22 cellular contexts compared by ENCODE assay signal in genomic region chr5:107809201-107810034, GRCh38.
DNase-seq lines count a peak whose midpoint lies in the region; ATAC-seq and TF ChIP-seq lines count a peak whose summit lies in the region.
"Had no signal": no experiment of that assay in that cellular context is flagged by ENCODE, and none has a peak within 500 bp of the region (broad histone marks: within the 10 kb centered on the region; RNA-seq: fewer than 3 reads in every experiment).

No MANE protein-coding gene starts in this region.

- CTCF ChIA-PET in MCF 10A (lab: Yijun Ruan, JAX) (interaction anchor here (0.7 kb wide), 1 partner anchor 1499 kb away, joined by 3 read pairs; no protein-coding TSS in a partner anchor), PC-3 (lab: Charles Lee) (no interaction called here)

- POLR2A ChIA-PET in MCF 10A (lab: Yijun Ruan, JAX): no interaction called here
- POLR2A ChIA-PET in PC-3 (lab: Charles Lee; ENCODE audit: unreplicated experiment): no interaction called here

- H3K36me3 ChIP-seq in breast epithelium: no peaks in the 10 kb centered on the region
- no peaks in the 10 kb centered on the region for H3K36me3 ChIP-seq in PC-3 (ENCODE audit: low read depth, low read length)
- H3K36me3 ChIP-seq: left ventricle myocardium inferior, ovary, sigmoid colon had no signal

- no peaks in the 10 kb centered on the region for H3K27me3 ChIP-seq in breast epithelium
- H3K27me3 ChIP-seq in PC-3 (ENCODE audit: low read length): no peaks in the 10 kb centered on the region
- H3K27me3 ChIP-seq: ovary, sigmoid colon had no signal

- no peak overlapping the region for H3K4me3 Mint-ChIP-seq in MCF 10A (ENCODE audit: unreplicated experiment)
- H3K4me3 Mint-ChIP-seq: activated CD8-positive, alpha-beta T cell treated with anti-CD3 and anti-CD28 coated beads, Interleukin-2, amount 10 ng/mL, durations not matched to agents 7 days and 5 days; activated naive CD8-positive, alpha-beta T cell treated with anti-CD3 and anti-CD28 coated beads, Interleukin-2, amount 10 ng/mL, durations not matched to agents 7 days and 5 days; activated T-cell treated with anti-CD3 and anti-CD28 coated beads, Interleukin-2, amount 50 U/mL, for 72 hours; central memory CD8-positive, alpha-beta T cell; T-helper 17 cell had no signal

- H3K27me3 Mint-ChIP-seq in MCF 10A (ENCODE audit: insufficient read depth, unreplicated experiment): no peaks in the 10 kb centered on the region
- H3K27me3 Mint-ChIP-seq: central memory CD8-positive, alpha-beta T cell had no signal

- H3K79me2 ChIP-seq in PC-3 (ENCODE audit: low read length): no peaks in the 10 kb centered on the region

- no peak overlapping the region for H3K27ac ChIP-seq in breast epithelium
- H3K27ac ChIP-seq in PC-3 (ENCODE audit: low read length): no peak overlapping the region
- H3K27ac ChIP-seq: left ventricle myocardium inferior, ovary, sigmoid colon had no signal

- no peaks in the 10 kb centered on the region for H3K9me3 ChIP-seq in breast epithelium
- H3K9me3 ChIP-seq in PC-3 (ENCODE audit: low read length): no peaks in the 10 kb centered on the region
- H3K9me3 ChIP-seq: Caco-2, left ventricle myocardium inferior, ovary, sigmoid colon had no signal

- H3F3A ChIP-seq in PC-3 (ENCODE audit: low read length, unreplicated experiment): no peaks in the 10 kb centered on the region

- H3K4me1 ChIP-seq in breast epithelium (no peaks in the 10 kb centered on the region), PC-3 (ENCODE audit: insufficient read depth, low read length) (peaks cover 22% of the 10 kb centered on the region)

- H3K27ac Mint-ChIP-seq in MCF 10A (ENCODE audit: low read depth, unreplicated experiment): no peak overlapping the region
- H3K27ac Mint-ChIP-seq: activated CD8-positive, alpha-beta T cell treated with anti-CD3 and anti-CD28 coated beads, Interleukin-2, amount 10 ng/mL, durations not matched to agents 7 days and 5 days; activated naive CD8-positive, alpha-beta T cell treated with anti-CD3 and anti-CD28 coated beads, Interleukin-2, amount 10 ng/mL, durations not matched to agents 7 days and 5 days; activated T-cell treated with anti-CD3 and anti-CD28 coated beads, Interleukin-2, amount 50 U/mL, for 72 hours; T-helper 17 cell had no signal

- DNase-seq in MCF 10A (ENCODE audit: unreplicated experiment) (peak; percentile 20), breast epithelium (ENCODE audit: low spot score in 2 of 2) (no peak), PC-3 (no peak), fibroblast of peridontal ligament (ENCODE audit: extremely low read depth) (peak; percentile 39), superior temporal gyrus (ENCODE audit: extremely low spot score) (no peak), AG08395 (ENCODE audit: low spot score) (no peak)
- DNase-seq: activated CD8-positive, alpha-beta T cell treated with anti-CD3 and anti-CD28 coated beads, Interleukin-2, amount 10 ng/mL, durations not matched to agents 7 days and 5 days; activated naive CD8-positive, alpha-beta T cell treated with anti-CD3 and anti-CD28 coated beads, Interleukin-2, amount 10 ng/mL, durations not matched to agents 7 days and 5 days; activated T-cell treated with anti-CD3 and anti-CD28 coated beads, Interleukin-2, amount 50 U/mL, for 72 hours; effector memory CD4-positive, alpha-beta T cell; Kasumi-1; left ventricle myocardium inferior; NCI-H446; SHP77 treated with DMSO at 0.1 percent for 48 hours; sigmoid colon; substantia nigra; T-helper 17 cell had no signal

- TF ChIP-seq CTCF in MCF 10A (IDR thresholded peaks at IDR 0.05; ENCODE audit: unreplicated experiment) (no peak), breast epithelium (IDR thresholded peaks at IDR 0.05) (no peak), PC-3 (conservative IDR thresholded peaks at IDR 0.05; ENCODE audit: low read depth, low read length) (no peak)

- H4K20me1 ChIP-seq in PC-3 (ENCODE audit: low read length): no peaks in the 10 kb centered on the region

- peak; percentile 16; the same call in 1 of the 2 replicates for ATAC-seq in PC-3
- no peak for ATAC-seq in HG02763 (IDR thresholded peaks at IDR 0.05; ENCODE audit: unreplicated experiment)
- no peak for ATAC-seq in HG02798 (IDR thresholded peaks at IDR 0.05; ENCODE audit: poor library complexity, unreplicated experiment)
- ATAC-seq: activated CD8-positive, alpha-beta T cell treated with anti-CD3 and anti-CD28 coated beads, Interleukin-2, amount 10 ng/mL, durations not matched to agents 7 days and 5 days; activated T-cell treated with anti-CD3 and anti-CD28 coated beads, Interleukin-2, amount 50 U/mL, for 72 hours; T-helper 17 cell had no signal

- BruUV-seq in MCF 10A (replicated peaks; lab: Mats Ljungman, UMichigan) (no TSS peak), PC-3 (replicated peaks; lab: Mats Ljungman, UMichigan) (no TSS peak)

- H3K4me3 ChIP-seq in breast epithelium (no peak overlapping the region), PC-3 (ENCODE audit: low read length) (no peak overlapping the region)
- H3K4me3 ChIP-seq: left ventricle myocardium inferior, ovary, sigmoid colon had no signal

- no peaks in the 10 kb centered on the region for H3K9me3 Mint-ChIP-seq in MCF 10A (ENCODE audit: unreplicated experiment)
- H3K9me3 Mint-ChIP-seq: activated naive CD8-positive, alpha-beta T cell treated with anti-CD3 and anti-CD28 coated beads, Interleukin-2, amount 10 ng/mL, durations not matched to agents 7 days and 5 days; activated T-cell treated with anti-CD3 and anti-CD28 coated beads, Interleukin-2, amount 50 U/mL, for 72 hours; central memory CD8-positive, alpha-beta T cell had no signal

- no peaks in the 10 kb centered on the region for H3K36me3 Mint-ChIP-seq in MCF 10A (ENCODE audit: insufficient read depth, unreplicated experiment)

- no peaks in the 10 kb centered on the region for H3K9me2 ChIP-seq in PC-3 (replicated peaks; ENCODE audit: low read length)

- no peak overlapping the region for H3K4me2 ChIP-seq in PC-3 (ENCODE audit: low read length)

- no peaks in the 10 kb centered on the region for H3K4me1 Mint-ChIP-seq in MCF 10A (ENCODE audit: insufficient read depth, unreplicated experiment)
- H3K4me1 Mint-ChIP-seq: central memory CD8-positive, alpha-beta T cell; T-helper 17 cell had no signal

- intact Hi-C loops in MCF 10A (cut with micrococcal nuclease): no loop called here
- intact Hi-C loops in breast epithelium (cut with DNase I; ENCODE audit: low total_unique reads): loop anchor here (10.0 kb wide), 1 partner anchor 1855 kb away; no protein-coding TSS in a partner anchor
- intact Hi-C loops in PC-3 (cut with micrococcal nuclease): loop anchor here (5.0 to 10.0 kb wide), 2 partner anchors 132 to 235 kb away; no protein-coding TSS in a partner anchor

- no peak for TF ChIP-seq POLR2A in breast epithelium (IDR thresholded peaks at IDR 0.05)

- H2AFZ ChIP-seq in PC-3 (ENCODE audit: low read length): no peak overlapping the region

- no peak overlapping the region for H3K9ac ChIP-seq in PC-3 (ENCODE audit: low read length)

Comparison
In these comparisons a context has a peak if more than half of its experiments do, and no peak if none do; other contexts are left out.
1. DNase-seq: peak in MCF 10A (single experiment) and fibroblast of peridontal ligament (single experiment); none in breast epithelium (0 of 2), PC-3 (single experiment), superior temporal gyrus (single experiment) and AG08395 (single experiment).